In genomic region chr4:47486306-47486705, GRCh38 we compare ENCODE assay signal across 8 cellular contexts. TPM values are rescaled to one million over a fixed set of nuclear protein-coding genes. Genes with fewer than 3 reads are reported as not detected.
DNase-seq lines count a peak whose midpoint lies in the region; ATAC-seq and TF ChIP-seq lines count a peak whose summit lies in the region.

No MANE protein-coding gene starts in this region.

- H2BK5ac ChIP-seq in mesenchymal stem cell (ENCODE audit: low read depth, low read length, poor library complexity, severe bottlenecking): no peak overlapping the region

- WGBS in mesenchymal stem cell: 76% methylated on average over 5 of the region's 6 CpGs
- 34 to 37% methylated on average over 6 of the region's 6 CpGs for WGBS in transverse colon (ENCODE audit: low coverage in 1 of 2), 2 donors

- peak overlapping the region; percentile 84 for H2AK5ac ChIP-seq in mesenchymal stem cell (ENCODE audit: low read length, severe bottlenecking)

- no peak for TF ChIP-seq CTCF in brain microvascular endothelial cell (IDR thresholded peaks at IDR 0.05; ENCODE audit: low read depth, low read length, missing control alignments)
- no peak for TF ChIP-seq CTCF in transverse colon (IDR thresholded peaks at IDR 0.05)

- H3K4me1 ChIP-seq in mesenchymal stem cell (ENCODE audit: control insufficient read depth, insufficient read depth, low read depth, low read length) (no peaks in the 10 kb centered on the region), transverse colon (peaks cover 0 to 29% (median 11%) of the 10 kb centered on the region in 4 donors)

- H2AFZ ChIP-seq in mesenchymal stem cell (ENCODE audit: low read depth, low read length): no peak overlapping the region

- peak overlapping the region; percentile 86 for H3K27ac ChIP-seq in brain microvascular endothelial cell
- H3K27ac ChIP-seq in mesenchymal stem cell (ENCODE audit: low read length, poor library complexity, severe bottlenecking): no peak overlapping the region
- peak overlapping the region; percentile 92 to 94 (median 93) for H3K27ac ChIP-seq in transverse colon

- H3K9me3 Mint-ChIP-seq in activated naive CD4-positive, alpha-beta T cell treated with anti-CD3 and anti-CD28 coated beads for 36 hours: no peaks in the 10 kb centered on the region

- H3K36me3 Mint-ChIP-seq in activated naive CD4-positive, alpha-beta T cell treated with anti-CD3 and anti-CD28 coated beads for 36 hours (ENCODE audit: low read depth): no peaks in the 10 kb centered on the region

- no peak overlapping the region for H2BK12ac ChIP-seq in mesenchymal stem cell (ENCODE audit: low read length in 2 of 2)

- H2BK15ac ChIP-seq in mesenchymal stem cell (ENCODE audit: low read depth, poor library complexity, severe bottlenecking): no peak overlapping the region

- ATAC-seq in GM21619 (IDR thresholded peaks at IDR 0.05; ENCODE audit: unreplicated experiment): no peak

- no peak overlapping the region for H3K14ac ChIP-seq in mesenchymal stem cell (ENCODE audit: low read length in 2 of 2)

- TF ChIP-seq POLR2A in transverse colon (IDR thresholded peaks at IDR 0.05): no peak

- H3K18ac ChIP-seq in mesenchymal stem cell (ENCODE audit: low read depth in 1 of 2, low read length in 2 of 2): no peak overlapping the region

- H3K36me3 ChIP-seq in brain microvascular endothelial cell (replicated peaks) (no peaks in the 10 kb centered on the region), mesenchymal stem cell (ENCODE audit: control insufficient read depth in 1 of 2, insufficient read depth in 2 of 2, low read depth in 1 of 2, low read length in 2 of 2) (peaks cover 0 to 3% of the 10 kb centered on the region in 2 experiments), transverse colon (no peaks in the 10 kb centered on the region)

- peak overlapping the region; percentile 94 for H3K9ac ChIP-seq in mesenchymal stem cell (ENCODE audit: low read length)

- peak overlapping the region; percentile 83 for H3K4me2 ChIP-seq in mesenchymal stem cell (ENCODE audit: low read length, poor library complexity, severe bottlenecking)

- H3K4me1 Mint-ChIP-seq in activated naive CD4-positive, alpha-beta T cell treated with anti-CD3 and anti-CD28 coated beads for 36 hours (ENCODE audit: low read depth): peaks cover 26% of the 10 kb centered on the region

- H4K8ac ChIP-seq in mesenchymal stem cell (ENCODE audit: low read length): no peak overlapping the region

- no peak for TF ChIP-seq EP300 in transverse colon (IDR thresholded peaks at IDR 0.05; ENCODE audit: low read depth)

- intact Hi-C loops in activated naive CD4-positive, alpha-beta T cell treated with anti-CD3 and anti-CD28 coated beads for 36 hours (cut with micrococcal nuclease): loop anchor here (5.0 to 10.0 kb wide), 5 partner anchors 169 to 778 kb away; partner anchors contain the start of genes CORIN, NFXL1, TEC and TXK
- intact Hi-C loops in transverse colon (cut with DNase I; ENCODE audit: low total_unique reads): no loop called here

- no peak overlapping the region for H3K4ac ChIP-seq in mesenchymal stem cell (ENCODE audit: low read depth in 1 of 2, low read length in 2 of 2)

- no peak overlapping the region for H3K23ac ChIP-seq in mesenchymal stem cell (ENCODE audit: low read length in 2 of 2)

- no peak for DNase-seq in activated naive CD4-positive, alpha-beta T cell treated with anti-CD3 and anti-CD28 coated beads for 36 hours
- no peak for DNase-seq in activated naive CD4-positive, alpha-beta T cell (lab: John Stamatoyannopoulos, UW)
- DNase-seq in brain microvascular endothelial cell (no peak), mesenchymal stem cell (peak; percentile 29), transverse colon (no peak), NCI-H510A (lab: John Stamatoyannopoulos, UW) (no peak), NCI-H1417 treated with DMSO at 0.1 percent for 48 hours (lab: John Stamatoyannopoulos, UW) (no peak)

- in situ Hi-C loops in brain microvascular endothelial cell (cut with HindIII; ENCODE audit: low pct_ligation_motif_present, low sequenced_read_pairs) (no loop called here), transverse colon (cut with MboI; ENCODE audit: low pct_ligation_motif_present in 1 of 4, low pct_unique_long_range_greater_than_20kb in 1 of 4, low sequenced_read_pairs in 3 of 4) (loop anchor here in 1 of 4 donors (25.0 kb wide), 1 partner anchor 426 kb away; the partner anchor contains the start of gene NFXL1)

- H3K27me3 ChIP-seq in brain microvascular endothelial cell (replicated peaks): no peaks in the 10 kb centered on the region
- H3K27me3 ChIP-seq in mesenchymal stem cell (ENCODE audit: control insufficient read depth in 1 of 2, insufficient read depth in 1 of 2, low read length in 2 of 2): no peaks in the 10 kb centered on the region
- H3K27me3 ChIP-seq in transverse colon: no peaks in the 10 kb centered on the region

- peak overlapping the region; percentile 93 for H3K4me3 Mint-ChIP-seq in activated naive CD4-positive, alpha-beta T cell treated with anti-CD3 and anti-CD28 coated beads for 36 hours

- H3K79me1 ChIP-seq in mesenchymal stem cell (replicated peaks; ENCODE audit: low read length, poor library complexity, severe bottlenecking): peaks cover 4% of the 10 kb centered on the region

- no peak overlapping the region for H2BK120ac ChIP-seq in mesenchymal stem cell (ENCODE audit: low read depth, low read length)

- H3K27me3 Mint-ChIP-seq in activated naive CD4-positive, alpha-beta T cell treated with anti-CD3 and anti-CD28 coated beads for 36 hours (ENCODE audit: low read depth): no peaks in the 10 kb centered on the region

- H3K27ac Mint-ChIP-seq in activated naive CD4-positive, alpha-beta T cell treated with anti-CD3 and anti-CD28 coated beads for 36 hours: no peak overlapping the region

- H3K4me3 ChIP-seq in brain microvascular endothelial cell (ENCODE audit: low read depth, low read length) (peak overlapping the region; percentile 81), mesenchymal stem cell (ENCODE audit: insufficient read depth in 1 of 2, low read depth in 1 of 2, low read length in 2 of 2) (peak overlapping the region in 1 of 2 experiments; percentile 83), transverse colon (peak overlapping the region; percentile 51 to 74 (median 62))

- CTCF ChIA-PET in activated naive CD4-positive, alpha-beta T cell treated with anti-CD3 and anti-CD28 coated beads for 36 hours (lab: Charles Lee): interaction anchor here (0.7 kb wide), 1 partner anchor 446 kb away, joined by 3 read pairs; no protein-coding TSS in a partner anchor

- no peaks in the 10 kb centered on the region for H3K9me3 ChIP-seq in mesenchymal stem cell (ENCODE audit: control insufficient read depth, low read length)
- no peaks in the 10 kb centered on the region for H3K9me3 ChIP-seq in transverse colon

- no peak overlapping the region for H4K91ac ChIP-seq in mesenchymal stem cell (ENCODE audit: low read length)

RNA-seq across cellular contexts. Expression of gene ATP10D, which starts 1.2 kb away (rescaled TPM):
- 1 to 10 TPM; 2.7 to 3.1 TPM for total RNA-seq in activated naive CD4-positive, alpha-beta T cell treated with anti-CD3 and anti-CD28 coated beads for 36 hours
- polyA plus RNA-seq in mesenchymal stem cell (2013, experiment 1 of 2): 26.7 TPM
- 25.6 TPM for polyA plus RNA-seq in mesenchymal stem cell (2013, experiment 2 of 2)
- total RNA-seq in transverse colon: 10 to 100 TPM in 1 of 4 donors, 1 to 10 TPM in 3; 3.8 to 14.1 (median 7.7) TPM

RNA-seq across cellular contexts. Expression of gene COMMD8, which starts 22.8 kb away (rescaled TPM):
- total RNA-seq in activated naive CD4-positive, alpha-beta T cell treated with anti-CD3 and anti-CD28 coated beads for 36 hours: 10 to 100 TPM; 29.0 to 29.6 TPM
- polyA plus RNA-seq in mesenchymal stem cell (2013, experiment 1 of 2): 25.3 TPM
- 28.2 TPM for polyA plus RNA-seq in mesenchymal stem cell (2013, experiment 2 of 2)
- total RNA-seq in transverse colon: 10 to 100 TPM in 2 of 4 donors, 1 to 10 TPM in 1, under 1 TPM in 1; 0.80 to 20.2 (median 8.2) TPM
